Comparison of ENCODE assay signal across 9 cellular contexts in genomic region chr7:69906309-69906995, GRCh38.
A peak's percentile ranks its signal among the peaks of the same experiment; 100 is the strongest.
DNase-seq lines count a peak whose midpoint lies in the region; ATAC-seq lines count a peak whose summit lies in the region.
"Had no signal": no experiment of that assay in that cellular context is flagged by ENCODE, and none has a peak within 500 bp of the region (broad histone marks: within the 10 kb centered on the region; RNA-seq: fewer than 3 reads in every experiment).

No MANE protein-coding gene starts in this region.

- DNase-seq in activated CD4-positive, alpha-beta T cell treated with anti-CD3 and anti-CD28 coated beads for 48 hours = peak; percentile 5
- DNase-seq in activated CD4-positive, alpha-beta T cell treated with anti-CD3 and anti-CD28 coated beads, Interleukin-2, amount 50 U/mL, for 4 hours = no peak
- DNase-seq in stimulated activated naive CD8-positive, alpha-beta T cell treated with anti-CD3 and anti-CD28 coated beads, Interleukin-15, Interleukin-2, amounts not matched to agents 100 U/mL and 50 U/mL, for 24 hours = peak; percentile 12
- no peak for DNase-seq in stimulated activated naive CD4-positive, alpha-beta T cell (lab: John Stamatoyannopoulos, UW)
- no peak for DNase-seq in stimulated activated CD4-positive, alpha-beta T cell treated with anti-CD3 and anti-CD28 coated beads, Interleukin-1b, Interleukin-23, amount 100 ng/mL, for 48 hours
- no peak for DNase-seq in HuH-7.5 (ENCODE audit: low spot score)

- peak; percentile 89 for ATAC-seq in GM21825 (IDR thresholded peaks at IDR 0.05; ENCODE audit: unreplicated experiment)
- peak; percentile 84 for ATAC-seq in HG03571 (IDR thresholded peaks at IDR 0.05; ENCODE audit: unreplicated experiment)
- no peak for ATAC-seq in stimulated activated naive CD8-positive, alpha-beta T cell treated with anti-CD3 and anti-CD28 coated beads, Interleukin-15, Interleukin-2, amounts not matched to agents 100 U/mL and 50 U/mL, for 24 hours
- ATAC-seq: sciatic nerve had no signal

Comparison
In these comparisons a context has a peak if more than half of its experiments do, and no peak if none do; other contexts are left out.
1. DNase-seq: peak in activated CD4-positive, alpha-beta T cell treated with anti-CD3 and anti-CD28 coated beads for 48 hours (single experiment) and stimulated activated naive CD8-positive, alpha-beta T cell treated with anti-CD3 and anti-CD28 coated beads, Interleukin-15, Interleukin-2, amounts not matched to agents 100 U/mL and 50 U/mL, for 24 hours (single experiment); none in activated CD4-positive, alpha-beta T cell treated with anti-CD3 and anti-CD28 coated beads, Interleukin-2, amount 50 U/mL, for 4 hours (0 of 2), stimulated activated naive CD4-positive, alpha-beta T cell (0 of 6), stimulated activated CD4-positive, alpha-beta T cell treated with anti-CD3 and anti-CD28 coated beads, Interleukin-1b, Interleukin-23, amount 100 ng/mL, for 48 hours (single experiment) and HuH-7.5 (single experiment).